In the genomic region with DNA sequence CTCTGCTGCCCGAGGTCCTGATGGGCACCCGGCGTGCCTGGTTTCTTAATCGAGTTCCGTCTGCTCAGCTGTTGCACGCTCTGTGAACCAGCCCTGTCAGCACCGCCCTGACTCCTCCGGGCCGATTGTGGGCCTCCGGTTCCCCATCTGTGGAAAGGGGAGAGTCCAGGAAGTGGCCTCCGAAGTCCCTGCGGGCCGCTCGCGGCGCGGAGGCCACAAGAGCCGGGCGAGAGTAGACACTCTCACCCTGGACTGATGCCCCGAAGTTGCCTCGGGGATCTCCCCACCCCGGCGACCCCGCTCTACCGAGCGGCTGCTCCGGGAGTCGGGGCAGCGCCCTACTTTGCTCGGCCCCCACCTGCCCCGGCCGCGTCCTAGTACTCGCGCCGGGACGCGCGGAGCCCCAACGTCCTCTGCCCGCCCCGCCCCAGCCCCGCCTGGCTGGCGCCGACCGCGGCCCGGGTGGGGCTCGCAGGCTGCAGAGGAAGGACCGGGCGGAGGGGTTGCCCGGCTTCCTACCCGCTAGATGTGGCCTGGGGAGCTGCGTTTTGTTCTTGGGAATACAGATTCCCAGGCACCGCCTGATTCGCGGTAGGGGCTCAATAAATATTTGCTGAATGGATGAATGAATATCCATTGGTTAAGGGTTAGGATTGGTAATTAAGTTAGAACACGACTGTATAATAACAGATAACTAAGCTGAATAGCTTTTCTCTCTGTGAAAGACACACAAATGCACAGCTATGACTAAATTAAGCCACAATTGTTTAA, we compare ENCODE assay signal across 8 cellular contexts. TPM values are rescaled to one million over a fixed set of nuclear protein-coding genes. Genes with fewer than 3 reads are reported as not detected.
A peak's percentile ranks its signal among the peaks of the same experiment; 100 is the strongest.
DNase-seq lines count a peak whose midpoint lies in the region; ATAC-seq lines count a peak whose summit lies in the region.

No MANE protein-coding gene starts in this region.

- H3K4me1 ChIP-seq in effector memory CD4-positive, alpha-beta T cell (ENCODE audit: control insufficient read depth, insufficient read depth, low read length, poor library complexity, severe bottlenecking), result peaks cover 14% of the 10 kb centered on the region

- DNase-seq in CMK (ENCODE audit: low read depth) (peak; percentile 70), NCI-H524 treated with DMSO at 0.1 percent for 48 hours (lab: John Stamatoyannopoulos, UW) (peak; percentile 68), memory B cell (ENCODE audit: low spot score in 2 of 2) (peak; percentile 49 to 71)
- DNase-seq in activated CD4-positive, alpha-beta T cell treated with anti-CD3 and anti-CD28 coated beads, Interleukin-2, amount 10 ng/mL, durations not matched to agents 7 days and 5 days, result peak; percentile 70
- DNase-seq in effector memory CD4-positive, alpha-beta T cell, result peak; percentile 36 to 46 (median 41)
- DNase-seq in stimulated activated CD8-positive, alpha-beta memory T cell treated with anti-CD3 and anti-CD28 coated beads, Interleukin-2, amount 100 ng/mL, for 48 hours (ENCODE audit: low read depth in 2 of 2), result peak; percentile 55 to 58

- no peaks in the 10 kb centered on the region for H3K9me3 Mint-ChIP-seq in activated CD4-positive, alpha-beta T cell treated with anti-CD3 and anti-CD28 coated beads, Interleukin-2, amount 10 ng/mL, durations not matched to agents 7 days and 5 days
- H3K9me3 Mint-ChIP-seq in memory B cell, result no peaks in the 10 kb centered on the region

- peaks cover 30% of the 10 kb centered on the region for H3K4me1 Mint-ChIP-seq in activated CD4-positive, alpha-beta T cell treated with anti-CD3 and anti-CD28 coated beads, Interleukin-2, amount 10 ng/mL, durations not matched to agents 7 days and 5 days
- peaks cover 17% of the 10 kb centered on the region for H3K4me1 Mint-ChIP-seq in memory B cell

- peak overlapping the region; percentile 86 for H3K27ac Mint-ChIP-seq in activated CD4-positive, alpha-beta T cell treated with anti-CD3 and anti-CD28 coated beads, Interleukin-2, amount 10 ng/mL, durations not matched to agents 7 days and 5 days
- H3K27ac Mint-ChIP-seq in memory B cell, result peak overlapping the region; percentile 92

- peak; percentile 33 for ATAC-seq in GM19397 (IDR thresholded peaks at IDR 0.05; ENCODE audit: unreplicated experiment)
- ATAC-seq in HG03520 (IDR thresholded peaks at IDR 0.05; ENCODE audit: unreplicated experiment), result peak; percentile 19
- peak; percentile 34 for ATAC-seq in memory B cell (ENCODE audit: low read depth)

- H3K4me3 ChIP-seq in effector memory CD4-positive, alpha-beta T cell (ENCODE audit: insufficient read depth, low read depth, low read length, poor library complexity, severe bottlenecking), result peak overlapping the region; percentile 95

- peak overlapping the region; percentile 82 for H3K27ac ChIP-seq in effector memory CD4-positive, alpha-beta T cell (ENCODE audit: insufficient read depth, low read length, poor library complexity, severe bottlenecking)

- no peaks in the 10 kb centered on the region for H3K36me3 ChIP-seq in effector memory CD4-positive, alpha-beta T cell (ENCODE audit: control insufficient read depth, insufficient read depth, low read length)

- POLR2A ChIA-PET in activated CD4-positive, alpha-beta T cell treated with anti-CD3 and anti-CD28 coated beads, Interleukin-2, amount 10 ng/mL, durations not matched to agents 7 days and 5 days (lab: Charles Lee), result interaction anchor here (0.5 to 0.6 kb wide), 2 partner anchors 13 to 908 kb away, joined by 3 read pairs; no protein-coding TSS in a partner anchor

- no peaks in the 10 kb centered on the region for H3K27me3 Mint-ChIP-seq in activated CD4-positive, alpha-beta T cell treated with anti-CD3 and anti-CD28 coated beads, Interleukin-2, amount 10 ng/mL, durations not matched to agents 7 days and 5 days
- no peaks in the 10 kb centered on the region for H3K27me3 Mint-ChIP-seq in memory B cell

- no peaks in the 10 kb centered on the region for H3K9me3 ChIP-seq in effector memory CD4-positive, alpha-beta T cell (ENCODE audit: control insufficient read depth, low read length)

- H3K36me3 Mint-ChIP-seq in activated CD4-positive, alpha-beta T cell treated with anti-CD3 and anti-CD28 coated beads, Interleukin-2, amount 10 ng/mL, durations not matched to agents 7 days and 5 days (ENCODE audit: low read depth), result peaks cover 10% of the 10 kb centered on the region
- no peaks in the 10 kb centered on the region for H3K36me3 Mint-ChIP-seq in memory B cell

- CTCF ChIA-PET in activated CD4-positive, alpha-beta T cell treated with anti-CD3 and anti-CD28 coated beads, Interleukin-2, amount 10 ng/mL, durations not matched to agents 7 days and 5 days (lab: Charles Lee), result interaction anchor here (0.5 kb wide), 1 partner anchor 33 kb away, joined by 3 read pairs; no protein-coding TSS in a partner anchor

- no peaks in the 10 kb centered on the region for H3K27me3 ChIP-seq in effector memory CD4-positive, alpha-beta T cell (replicated peaks; ENCODE audit: control insufficient read depth, insufficient read depth, low read length, poor library complexity, severe bottlenecking)

- H3K4me3 Mint-ChIP-seq in activated CD4-positive, alpha-beta T cell treated with anti-CD3 and anti-CD28 coated beads, Interleukin-2, amount 10 ng/mL, durations not matched to agents 7 days and 5 days, result peak overlapping the region; percentile 87
- peak overlapping the region; percentile 90 for H3K4me3 Mint-ChIP-seq in memory B cell

RNA-seq across cellular contexts. Expression of a gene that starts 0.9 kb away (rescaled TPM):
- total RNA-seq in activated CD4-positive, alpha-beta T cell treated with anti-CD3 and anti-CD28 coated beads, Interleukin-2, amount 10 ng/mL, durations not matched to agents 7 days and 5 days, result 10 to 100 TPM; 32.3 to 32.5 TPM

RNA-seq across cellular contexts. Expression of a gene that starts 30.9 kb away (rescaled TPM):
- total RNA-seq in activated CD4-positive, alpha-beta T cell treated with anti-CD3 and anti-CD28 coated beads, Interleukin-2, amount 10 ng/mL, durations not matched to agents 7 days and 5 days, result 1 to 10 TPM; 5.0 to 6.1 TPM

RNA-seq across cellular contexts. Expression of a gene that starts 35.6 kb away (rescaled TPM):
- total RNA-seq in activated CD4-positive, alpha-beta T cell treated with anti-CD3 and anti-CD28 coated beads, Interleukin-2, amount 10 ng/mL, durations not matched to agents 7 days and 5 days, result 10 to 100 TPM in 1 of 2 experiments, 1 to 10 TPM in 1; 8.5 to 11.0 TPM

Comparison
In these comparisons a context has a peak if more than half of its experiments do, and no peak if none do; other contexts are left out.
1. Peak in every context shown above with its lines: DNase-seq, ATAC-seq, H3K4me3 ChIP-seq and H3K27ac ChIP-seq.